Comparison of ENCODE assay signal across 15 cellular contexts in genomic region chr4:73619351-73619750, GRCh38. TPM values are rescaled to one million over a fixed set of nuclear protein-coding genes. Genes with fewer than 3 reads are reported as not detected.
DNase-seq lines count a peak whose midpoint lies in the region; ATAC-seq, FAIRE-seq and TF ChIP-seq lines count a peak whose summit lies in the region.
"Had no signal": no experiment of that assay in that cellular context is flagged by ENCODE, and none has a peak within 500 bp of the region (broad histone marks: within the 10 kb centered on the region; RNA-seq: fewer than 3 reads in every experiment).

No MANE protein-coding gene starts in this region.

- H3K79me2 ChIP-seq in PC-3 (ENCODE audit: low read length) (no peaks in the 10 kb centered on the region), keratinocyte (ENCODE audit: control insufficient read depth, insufficient read depth, low read length) (no peaks in the 10 kb centered on the region)

- POLR2A ChIA-PET in PC-3 (lab: Charles Lee; ENCODE audit: unreplicated experiment) = no interaction called here

- peak overlapping the region; percentile 82 for H3K4me2 ChIP-seq in PC-3 (ENCODE audit: low read length)
- peak overlapping the region; percentile 86 for H3K4me2 ChIP-seq in keratinocyte (ENCODE audit: control insufficient read depth, extremely low read depth, insufficient read depth, low read depth, low read length)

- no peaks in the 10 kb centered on the region for H3K9me1 ChIP-seq in keratinocyte (ENCODE audit: control insufficient read depth, extremely low read depth, insufficient read depth, low read length)

- H3K27me3 ChIP-seq in PC-3 (ENCODE audit: low read length) (no peaks in the 10 kb centered on the region), keratinocyte (ENCODE audit: control insufficient read depth, extremely low read depth, insufficient read depth, low read length) (no peaks in the 10 kb centered on the region), testis (no peaks in the 10 kb centered on the region), thyroid gland (no peaks in the 10 kb centered on the region)

- no peaks in the 10 kb centered on the region for H4K20me1 ChIP-seq in PC-3 (ENCODE audit: low read length)
- no peaks in the 10 kb centered on the region for H4K20me1 ChIP-seq in keratinocyte (ENCODE audit: control insufficient read depth, extremely low read depth, insufficient read depth, low read length)

- H3K9me3 ChIP-seq in PC-3 (ENCODE audit: low read length) (no peaks in the 10 kb centered on the region), keratinocyte (ENCODE audit: control insufficient read depth, low read depth, low read length) (no peaks in the 10 kb centered on the region), testis (no peaks in the 10 kb centered on the region), thyroid gland (no peaks in the 10 kb centered on the region)
- H3K9me3 ChIP-seq: left lung had no signal

- DNase-seq in NCI-H2107 treated with DMSO at 0.1 percent for 48 hours (lab: John Stamatoyannopoulos, UW; ENCODE audit: unreplicated experiment) (peak; percentile 68), NCI-H2107 (lab: John Stamatoyannopoulos, UW) (no peak), PC-3 (no peak), keratinocyte (ENCODE audit: low read depth, low spot score) (no peak), cerebellar nuclear complex (lab: John Stamatoyannopoulos, UW) (no peak), testis (no peak), posterior cingulate gyrus (no peak), thyroid gland (no peak)
- DNase-seq: activated CD4-positive, alpha-beta T cell treated with anti-CD3 and anti-CD28 coated beads for 1 hour; activated naive CD8-positive, alpha-beta T cell treated with anti-CD3 and anti-CD28 coated beads, Interleukin-2, amount 10 ng/mL, durations not matched to agents 7 days and 5 days; left lung; NK-92 treated with Interleukin-12 subunit alpha and Interleukin-12 subunit beta, amount 100 ng/mL, for 24 hours; SW 1271 had no signal

- TF ChIP-seq CTCF in PC-3 (conservative IDR thresholded peaks at IDR 0.05; ENCODE audit: low read depth, low read length) = no peak
- no peak for TF ChIP-seq CTCF in keratinocyte (optimal IDR thresholded peaks at IDR 0.05 in 1 of 3, IDR thresholded peaks at IDR 0.05 in 1 of 3, conservative IDR thresholded peaks at IDR 0.05 in 1 of 3; ENCODE audit: extremely low read depth in 1 of 3, insufficient read depth in 2 of 3, low read length in 3 of 3)
- no peak for TF ChIP-seq CTCF in testis (IDR thresholded peaks at IDR 0.05)
- no peak for TF ChIP-seq CTCF in thyroid gland (IDR thresholded peaks at IDR 0.05)

- H3K36me3 ChIP-seq in PC-3 (ENCODE audit: low read depth, low read length) (no peaks in the 10 kb centered on the region), keratinocyte (ENCODE audit: control insufficient read depth in 2 of 2, extremely low read depth in 1 of 2, insufficient read depth in 2 of 2, low read length in 2 of 2) (no peaks in the 10 kb centered on the region), testis (ENCODE audit: low read depth, missing control alignments) (no peaks in the 10 kb centered on the region), thyroid gland (no peaks in the 10 kb centered on the region)
- H3K36me3 ChIP-seq: left lung had no signal

- TF ChIP-seq POLR2A in testis (IDR thresholded peaks at IDR 0.05) (no peak), thyroid gland (IDR thresholded peaks at IDR 0.05) (no peak)

- H3K9ac ChIP-seq in PC-3 (ENCODE audit: low read length) (no peak overlapping the region), keratinocyte (ENCODE audit: control insufficient read depth, extremely low read depth, insufficient read depth, low read length) (peak overlapping the region; percentile 41)

- H3F3A ChIP-seq in PC-3 (ENCODE audit: low read length, unreplicated experiment) = no peaks in the 10 kb centered on the region

- H3K4me3 ChIP-seq in PC-3 (ENCODE audit: low read length) (no peak overlapping the region), keratinocyte (ENCODE audit: control insufficient read depth in 2 of 3, extremely low read depth in 1 of 3, insufficient read depth in 2 of 3, low read depth in 1 of 3, low read length in 3 of 3) (peak overlapping the region; percentile 47 to 82 (median 76)), testis (no peak overlapping the region), thyroid gland (replicated peaks in 1 of 3) (peak overlapping the region in 1 of 3 donors; percentile 21)

- CTCF ChIA-PET in PC-3 (lab: Charles Lee) = no interaction called here

- BruUV-seq in PC-3 (replicated peaks; lab: Mats Ljungman, UMichigan) = no TSS peak

- H3K4me1 ChIP-seq in PC-3 (ENCODE audit: insufficient read depth, low read length) (peaks cover 12% of the 10 kb centered on the region), keratinocyte (ENCODE audit: control insufficient read depth, extremely low read depth, insufficient read depth, low read length) (peaks cover 34% of the 10 kb centered on the region), testis (no peaks in the 10 kb centered on the region), thyroid gland (peaks cover 4 to 8% of the 10 kb centered on the region in 2 donors)
- H3K4me1 ChIP-seq: left lung had no signal

- 59 to 65% methylated on average over 4 of the region's 4 CpGs for WGBS in testis, 2 donors
- 67 to 68% methylated on average over 4 of the region's 4 CpGs for WGBS in thyroid gland, 2 donors

- H3K27ac ChIP-seq in PC-3 (ENCODE audit: low read length) (no peak overlapping the region), keratinocyte (ENCODE audit: control insufficient read depth, insufficient read depth, low read length) (no peak overlapping the region), testis (no peak overlapping the region), thyroid gland (no peak overlapping the region)

- dilution Hi-C loops in keratinocyte (cut with MboI; ENCODE audit: extremely low pct_ligation_motif_present, low sequenced_read_pairs) = no loop called here

- intact Hi-C loops in PC-3 (cut with micrococcal nuclease) = no loop called here
- intact Hi-C loops in testis (cut with DNase I; ENCODE audit: low total_unique reads) = no loop called here
- intact Hi-C loops in posterior cingulate gyrus (cut with DNase I) = no loop called here
- intact Hi-C loops in thyroid gland (cut with DNase I) = no loop called here

- ATAC-seq in PC-3 = no peak

- H3K9me2 ChIP-seq in PC-3 (replicated peaks; ENCODE audit: low read length) = no peaks in the 10 kb centered on the region

- H2AFZ ChIP-seq in PC-3 (ENCODE audit: low read length) (no peak overlapping the region), keratinocyte (ENCODE audit: control insufficient read depth, low read length) (no peak overlapping the region)

- no peak for FAIRE-seq in keratinocyte (lab: Jason Lieb, UNC)

RNA-seq across cellular contexts. Expression of gene RASSF6, which starts 0.9 kb away (rescaled TPM):
- total RNA-seq in PC-3 (2014; rRNA removed) = 0.69 and 1.1 TPM in 2 replicates
- polyA plus RNA-seq in keratinocyte = 3.6 to 6.5 TPM (median 4.4 TPM) in 3 replicates
- 5.2 TPM for polyA plus RNA-seq in keratinocyte (2011; ENCODE audit: low read depth)
- 4.5 and 8.3 TPM in 2 replicates for polyA plus RNA-seq in keratinocyte (2011; cell fraction: cytosol; rRNA removed)
- 10.1 and 11.4 TPM in 2 replicates for polyA plus RNA-seq in keratinocyte (2011; cell fraction: nucleus; rRNA removed)
- 3.5 and 3.6 TPM in 2 replicates for polyA plus RNA-seq in keratinocyte (2012; ENCODE audit: low replicate concordance)
- polyA minus RNA-seq in keratinocyte = 2.8 to 3.6 TPM (median 3.4 TPM) in 3 replicates
- 5.8 TPM for polyA minus RNA-seq in keratinocyte (2011; cell fraction: cytosol; rRNA and poly(A)+ RNA removed)
- polyA minus RNA-seq in keratinocyte (2011; cell fraction: nucleus; rRNA and poly(A)+ RNA removed) = 7.7 and 16.1 TPM in 2 replicates
- under 1 TPM; 0.06 to 0.08 TPM for total RNA-seq in testis
- polyA plus RNA-seq in testis (ENCODE audit: insufficient read depth, low read depth, low replicate concordance) = 0.17 TPM
- 10 to 100 TPM in 1 of 4 donors, 1 to 10 TPM in 3; 2.5 to 13.1 (median 4.2) TPM for total RNA-seq in thyroid gland
- total RNA-seq: A673 had no signal
- polyA plus RNA-seq: neural cell had no signal

Comparison
In these comparisons a context has a peak if more than half of its experiments do, and no peak if none do; other contexts are left out.
1. H3K4me3 ChIP-seq: peak in keratinocyte (3 of 3); none in PC-3 (single experiment) and testis (0 of 2).